In genomic region chr10:11874568-11875182, GRCh38 we compare ENCODE assay signal across 8 cellular contexts. TPM values are rescaled to one million over a fixed set of nuclear protein-coding genes. Genes with fewer than 3 reads are reported as not detected.
DNase-seq lines count a peak whose midpoint lies in the region; ATAC-seq and TF ChIP-seq lines count a peak whose summit lies in the region.

No MANE protein-coding gene starts in this region.

- peak overlapping the region; percentile 29; the same call in 1 of the 2 replicates for H2AK5ac ChIP-seq in IMR-90 (ENCODE audit: low read depth, low read length)

- H2BK5ac ChIP-seq in IMR-90 (ENCODE audit: low read depth, low read length, poor library complexity, severe bottlenecking) = no peak overlapping the region

- no peak for TF ChIP-seq POLR2A in IMR-90 (IDR thresholded peaks at IDR 0.05; ENCODE audit: low read depth, low read length)

- H2AK9ac ChIP-seq in IMR-90 (replicated peaks; ENCODE audit: low read depth, low read length, poor library complexity) = no peak overlapping the region

- H3K27ac ChIP-seq in IMR-90 (ENCODE audit: insufficient read depth, low read length) = no peak overlapping the region

- in situ Hi-C loops in IMR-90 (cut with MboI; ENCODE audit: low sequenced_read_pairs) = no loop called here

- no CpG with 5 or more reads among the region's 11 CpGs for WGBS in IMR-90 (ENCODE audit: extremely low coverage in 2 of 2, insufficient read length in 1 of 2), 2 experiments

- H2BK20ac ChIP-seq in IMR-90 (ENCODE audit: low read depth, low read length) = peak overlapping the region; percentile 61; the same call in 1 of the 2 replicates

- H2BK15ac ChIP-seq in IMR-90 (ENCODE audit: low read depth, low read length) = no peak overlapping the region

- H4K91ac ChIP-seq in IMR-90 (ENCODE audit: insufficient read depth, low read depth, low read length) = peak overlapping the region; percentile 36; the same call in 1 of the 2 replicates

- CTCF ChIA-PET in IMR-90 (lab: Yijun Ruan, JAX) = interaction anchor here (0.8 kb wide), 1 partner anchor 12 kb away, joined by 3 read pairs; no protein-coding TSS in a partner anchor

- H2BK120ac ChIP-seq in IMR-90 (ENCODE audit: low read depth, low read length) = peak overlapping the region; percentile 74

- POLR2A ChIA-PET in IMR-90 (lab: Charles Lee; ENCODE audit: unreplicated experiment) = interaction anchor here (0.6 kb wide), 1 partner anchor 37 kb away, joined by 3 read pairs; no protein-coding TSS in a partner anchor

- no peaks in the 10 kb centered on the region for H3K9me3 ChIP-seq in IMR-90 (ENCODE audit: control insufficient read depth, insufficient read depth, low read length)

- no peak for TF ChIP-seq RAD21 in IMR-90 (IDR thresholded peaks at IDR 0.05; ENCODE audit: low read length)

- H3K23ac ChIP-seq in IMR-90 (ENCODE audit: low read depth, low read length) = no peak overlapping the region

- H3K9ac ChIP-seq in IMR-90 (ENCODE audit: low read depth, low read length) = no peak overlapping the region

- 0 out of 2 replicates have a peak overlapping the region, but pooled peaks have one; percentile 24 for H3K18ac ChIP-seq in IMR-90 (ENCODE audit: low read depth, low read length)

- dilution Hi-C loops in IMR-90 (cut with HindIII; ENCODE audit: low sequenced_read_pairs, unreplicated experiment) = no loop called here

- peak overlapping the region; percentile 70 for H2AFZ ChIP-seq in IMR-90 (replicated peaks; ENCODE audit: low read length, poor library complexity)

- no peak overlapping the region for H3K56ac ChIP-seq in IMR-90 (ENCODE audit: extremely low read depth, insufficient read depth, low read length)

- H3K14ac ChIP-seq in IMR-90 (replicated peaks; ENCODE audit: low read depth, low read length) = no peak overlapping the region

- peaks cover 16% of the 10 kb centered on the region for H3K4me1 ChIP-seq in IMR-90 (ENCODE audit: control insufficient read depth, insufficient read depth, low read length)

- ATAC-seq in IMR-90 (ENCODE audit: low read depth) (peak; percentile 4; the same call in 1 of the 2 replicates), GM19324 (IDR thresholded peaks at IDR 0.05; ENCODE audit: low FRiP score, unreplicated experiment) (no peak), GM18861 (IDR thresholded peaks at IDR 0.05; ENCODE audit: unreplicated experiment) (no peak)

- H3K9me1 ChIP-seq in IMR-90 (ENCODE audit: insufficient read depth, low read length) = peaks cover 23% of the 10 kb centered on the region

- peak overlapping the region in 1 of 2 experiments; percentile 49; a peak in 1 of 4 replicates for H4K8ac ChIP-seq in IMR-90 (ENCODE audit: low read depth in 2 of 2, low read length in 2 of 2)

- H3K4ac ChIP-seq in IMR-90 (ENCODE audit: low read depth, low read length) = peak overlapping the region; percentile 58

- BruUV-seq in IMR-90 (replicated peaks; lab: Mats Ljungman, UMichigan) = no TSS peak

- no peaks in the 10 kb centered on the region for H3K79me1 ChIP-seq in IMR-90 (ENCODE audit: low read depth in 1 of 2, low read length in 2 of 2)

- H4K20me1 ChIP-seq in IMR-90 (ENCODE audit: insufficient read depth, low read length) = no peaks in the 10 kb centered on the region

- no peak for TF ChIP-seq CTCF in IMR-90 (conservative IDR thresholded peaks at IDR 0.05; ENCODE audit: low read depth, low read length)

- no peak overlapping the region for H4K5ac ChIP-seq in IMR-90 (ENCODE audit: low read depth, low read length)

- DNase-seq in COLO829 (ENCODE audit: low spot score) = peak; percentile 63
- DNase-seq in IMR-90 = peak; percentile 12
- peak; percentile 40 for DNase-seq in activated T-cell treated with anti-CD3 and anti-CD28 coated beads for 4 hours
- peak; percentile 19 to 88 (median 64) for DNase-seq in head of caudate nucleus
- peak; percentile 92 for DNase-seq in retina
- DNase-seq in NK-92 treated with Interleukin-12 subunit alpha and Interleukin-12 subunit beta, amount 100 ng/mL, for 24 hours (lab: John Stamatoyannopoulos, UW) = no peak

- H3K27me3 ChIP-seq in IMR-90 (ENCODE audit: control insufficient read depth, insufficient read depth, low read length) = no peaks in the 10 kb centered on the region

- intact Hi-C loops in IMR-90 (cut with micrococcal nuclease) = no loop called here
- intact Hi-C loops in head of caudate nucleus (cut with DNase I) = no loop called here

- H3K4me2 ChIP-seq in IMR-90 (ENCODE audit: low read depth, low read length) = no peak overlapping the region

- H3K4me3 ChIP-seq in IMR-90 (ENCODE audit: insufficient read depth, low read depth, low read length) = no peak overlapping the region

- H3K36me3 ChIP-seq in IMR-90 (ENCODE audit: control insufficient read depth, insufficient read depth, low read length) = no peaks in the 10 kb centered on the region

TF ChIP-seq in IMR-90, 13 proteins besides CTCF, POLR2A, EP300 and RAD21:
- TF ChIP-seq RFX5 (IDR thresholded peaks at IDR 0.05; ENCODE audit: low read depth, low read length) (no peak), MAFK (IDR thresholded peaks at IDR 0.05; ENCODE audit: low read depth, low read length) (no peak), NFE2L2 (IDR thresholded peaks at IDR 0.05; ENCODE audit: low read depth, low read length) (no peak), CHD1 (IDR thresholded peaks at IDR 0.05; ENCODE audit: low read depth, low read length) (no peak), USF2 (IDR thresholded peaks at IDR 0.05; ENCODE audit: low read depth, low read length) (peak; percentile 72), RCOR1 (IDR thresholded peaks at IDR 0.05; ENCODE audit: insufficient replicate concordance, low read length) (no peak), MAZ (IDR thresholded peaks at IDR 0.05; ENCODE audit: borderline replicate concordance, low read depth, low read length) (no peak), BHLHE40 (IDR thresholded peaks at IDR 0.05; ENCODE audit: low read depth, low read length) (0 out of 2 replicates have a peak, but pooled peaks have one; percentile 36), MXI1 (IDR thresholded peaks at IDR 0.05; ENCODE audit: borderline replicate concordance, low read depth, low read length) (peak; percentile 83; the same call in 1 of the 2 replicates)

RNA-seq across cellular contexts. Expression of gene PROSER2, which starts 51.5 kb away (rescaled TPM):
- total RNA-seq in IMR-90 (2012; rRNA removed) = 1.4 TPM in 2 replicates
- 2.0 and 2.1 TPM in 2 replicates for polyA plus RNA-seq in IMR-90 (2012; rRNA removed)
- 2.3 and 2.7 TPM in 2 replicates for polyA plus RNA-seq in IMR-90 (2012; cell fraction: cytosol; rRNA removed)
- 1.8 and 3.5 TPM in 2 replicates for polyA plus RNA-seq in IMR-90 (2012; cell fraction: nucleus; rRNA removed; ENCODE audit: low replicate concordance)
